In genomic region chr3:72580246-72580756, GRCh38 we compare ENCODE assay signal across 9 cellular contexts.
"Had no signal": no experiment of that assay in that cellular context is flagged by ENCODE, and none has a peak within 500 bp of the region (broad histone marks: within the 10 kb centered on the region; RNA-seq: fewer than 3 reads in every experiment).

No MANE protein-coding gene starts in this region.

- H3K4me2 ChIP-seq: KMS-11 had no signal

- DNase-seq: GM23248, GOT3, H9, HCEC 1CT, IMR-90, KBM-7 had no signal

- H3K4me3 ChIP-seq: GM23248 had no signal

- H3K27ac ChIP-seq: GM23248, HL-60, KMS-11 had no signal

- H3K9ac ChIP-seq: GM23248, KMS-11 had no signal

- FAIRE-seq: H54 had no signal

- H2AFZ ChIP-seq: GM23248 had no signal
